In genomic region chr21:39595465-39595864, GRCh38 we compare ENCODE assay signal across 29 cellular contexts. TPM values are rescaled to one million over a fixed set of nuclear protein-coding genes. Genes with fewer than 3 reads are reported as not detected.
"Had no signal": no experiment of that assay in that cellular context is flagged by ENCODE, and none has a peak within 500 bp of the region (broad histone marks: within the 10 kb centered on the region; RNA-seq: fewer than 3 reads in every experiment).

No MANE protein-coding gene starts in this region.

- H3K9me3 ChIP-seq: suprapubic skin, testis, thoracic aorta, thyroid gland, tibial artery, tibial nerve, transverse colon, upper lobe of left lung, upper lobe of right lung, uterus, vagina had no signal

- H3K4me3 ChIP-seq: stomach, suprapubic skin, testis, thoracic aorta, thyroid gland, tibial artery, tibial nerve, transverse colon, upper lobe of left lung, upper lobe of right lung, uterus, vagina had no signal

- H3K4me1 Mint-ChIP-seq: stimulated activated effector memory CD8-positive, alpha-beta T cell treated with anti-CD3 and anti-CD28 coated beads, Interleukin-12 subunit alpha, Interleukin-12 subunit beta, amount 100 ng/mL, for 72 hours; stimulated activated memory B cell treated with anti-CD40 and anti-IgM and Interleukin-4, amounts not matched to agents 10 μg/mL and 1 μg/mL and 100 μg/mL, for 72 hours; stimulated activated naive B cell treated with anti-CD40 and anti-IgM and Interleukin-4, amounts not matched to agents 10 μg/mL and 1 μg/mL and 100 μg/mL, for 72 hours; stimulated activated naive CD8-positive, alpha-beta T cell treated with anti-CD3 and anti-CD28 coated beads, Interleukin-15, amount 100 ng/mL, for 72 hours had no signal

- H3K4me1 ChIP-seq: suprapubic skin, testis, tibial artery, tibial nerve, transverse colon, upper lobe of left lung, upper lobe of right lung, uterus, vagina had no signal

- H3K27ac ChIP-seq: stomach, suprapubic skin, testis, thoracic aorta, thyroid gland, tibial artery, tibial nerve, transverse colon, upper lobe of left lung, upper lobe of right lung, uterus, vagina had no signal

- H3K27me3 Mint-ChIP-seq: stimulated activated memory B cell treated with anti-CD40 and anti-IgM and Interleukin-4, amounts not matched to agents 10 μg/mL and 1 μg/mL and 100 μg/mL, for 72 hours; type B pancreatic cell had no signal

- H3K9me3 Mint-ChIP-seq: stimulated activated effector memory CD8-positive, alpha-beta T cell treated with anti-CD3 and anti-CD28 coated beads, Interleukin-12 subunit alpha, Interleukin-12 subunit beta, amount 100 ng/mL, for 72 hours; stimulated activated memory B cell treated with anti-CD40 and anti-IgM and Interleukin-4, amounts not matched to agents 10 μg/mL and 1 μg/mL and 100 μg/mL, for 72 hours; stimulated activated naive B cell treated with anti-CD40 and anti-IgM and Interleukin-4, amounts not matched to agents 10 μg/mL and 1 μg/mL and 100 μg/mL, for 72 hours; stimulated activated naive CD8-positive, alpha-beta T cell treated with anti-CD3 and anti-CD28 coated beads, Interleukin-15, amount 100 ng/mL, for 72 hours; stimulated activated naive CD8-positive, alpha-beta T cell treated with anti-CD3 and anti-CD28 coated beads, Interleukin-15, Interleukin-2, amounts not matched to agents 100 ng/mL and 50 ng/mL, for 24 hours; type B pancreatic cell had no signal

- H3K36me3 Mint-ChIP-seq: stimulated activated effector memory CD8-positive, alpha-beta T cell treated with anti-CD3 and anti-CD28 coated beads, Interleukin-12 subunit alpha, Interleukin-12 subunit beta, amount 100 ng/mL, for 72 hours; stimulated activated memory B cell treated with anti-CD40 and anti-IgM and Interleukin-4, amounts not matched to agents 10 μg/mL and 1 μg/mL and 100 μg/mL, for 72 hours; stimulated activated naive B cell treated with anti-CD40 and anti-IgM and Interleukin-4, amounts not matched to agents 10 μg/mL and 1 μg/mL and 100 μg/mL, for 72 hours; type B pancreatic cell had no signal

- ATAC-seq: stimulated activated effector memory CD8-positive, alpha-beta T cell treated with anti-CD3 and anti-CD28 coated beads, Interleukin-12 subunit alpha, Interleukin-12 subunit beta, amount 100 ng/mL, for 72 hours; stimulated activated memory B cell treated with anti-CD40 and anti-IgM and Interleukin-4, amounts not matched to agents 10 μg/mL and 1 μg/mL and 100 μg/mL, for 72 hours; stimulated activated naive B cell treated with anti-CD40 and anti-IgM and Interleukin-4, amounts not matched to agents 10 μg/mL and 1 μg/mL and 100 μg/mL, for 72 hours; stimulated activated naive CD8-positive, alpha-beta T cell treated with anti-CD3 and anti-CD28 coated beads, Interleukin-15, amount 100 ng/mL, for 72 hours; stimulated activated naive CD8-positive, alpha-beta T cell treated with anti-CD3 and anti-CD28 coated beads, Interleukin-15, Interleukin-2, amounts not matched to agents 100 U/mL and 50 U/mL, for 24 hours; upper lobe of right lung had no signal

- H3K27me3 ChIP-seq: stomach, suprapubic skin, testis, thyroid gland, tibial artery, tibial nerve, transverse colon, upper lobe of left lung, upper lobe of right lung, uterus, vagina had no signal

- DNase-seq: stimulated activated CD4-positive, alpha-beta T cell treated with anti-CD3 and anti-CD28 coated beads, Interleukin-2, amount 100 ng/mL, for 48 hours; stimulated activated CD4-positive, alpha-beta T cell treated with anti-CD3 and anti-CD28 coated beads, Interleukin-4, amount 100 ng/mL, for 1 hour; stimulated activated CD4-positive, alpha-beta T cell treated with anti-CD3 and anti-CD28 coated beads, Interleukin-4, amount 100 ng/mL, for 24 hours; stimulated activated CD4-positive, alpha-beta T cell treated with anti-CD3 and anti-CD28 coated beads, Interleukin-4, amount 100 ng/mL, for 4 hours; stimulated activated CD8-positive, alpha-beta memory T cell treated with anti-CD3 and anti-CD28 coated beads, Interleukin-4, amount 100 ng/mL, for 48 hours; stimulated activated naive B cell treated with anti-CD40 and anti-IgM and Interleukin-4, amounts not matched to agents 10 μg/mL and 1 μg/mL and 100 μg/mL, for 72 hours; stimulated activated naive CD4-positive, alpha-beta T cell; stimulated activated naive CD4-positive, alpha-beta T cell treated with Interleukin-2 at 50 U/mL for 16 hours; stimulated activated naive CD8-positive, alpha-beta T cell treated with anti-CD3 and anti-CD28 coated beads, Interleukin-15, amount 100 ng/mL, for 72 hours; stimulated activated naive CD8-positive, alpha-beta T cell treated with anti-CD3 and anti-CD28 coated beads, Interleukin-15, Interleukin-2, amounts not matched to agents 100 U/mL and 50 U/mL, for 24 hours; stomach; substantia nigra; testis; thyroid gland; tibial artery; transverse colon; trophoblast cell; upper lobe of left lung; upper lobe of right lung; uterus had no signal

- H3K36me3 ChIP-seq: stomach, suprapubic skin, thoracic aorta, thyroid gland, tibial artery, tibial nerve, transverse colon, upper lobe of left lung, upper lobe of right lung, uterus, vagina had no signal

- H3K27ac Mint-ChIP-seq: stimulated activated effector memory CD8-positive, alpha-beta T cell treated with anti-CD3 and anti-CD28 coated beads, Interleukin-12 subunit alpha, Interleukin-12 subunit beta, amount 100 ng/mL, for 72 hours; stimulated activated memory B cell treated with anti-CD40 and anti-IgM and Interleukin-4, amounts not matched to agents 10 μg/mL and 1 μg/mL and 100 μg/mL, for 72 hours; stimulated activated naive B cell treated with anti-CD40 and anti-IgM and Interleukin-4, amounts not matched to agents 10 μg/mL and 1 μg/mL and 100 μg/mL, for 72 hours; stimulated activated naive CD8-positive, alpha-beta T cell treated with anti-CD3 and anti-CD28 coated beads, Interleukin-15, amount 100 ng/mL, for 72 hours; stimulated activated naive CD8-positive, alpha-beta T cell treated with anti-CD3 and anti-CD28 coated beads, Interleukin-15, Interleukin-2, amounts not matched to agents 100 ng/mL and 50 ng/mL, for 24 hours; type B pancreatic cell had no signal

- H3K4me3 Mint-ChIP-seq: stimulated activated effector memory CD8-positive, alpha-beta T cell treated with anti-CD3 and anti-CD28 coated beads, Interleukin-12 subunit alpha, Interleukin-12 subunit beta, amount 100 ng/mL, for 72 hours; stimulated activated memory B cell treated with anti-CD40 and anti-IgM and Interleukin-4, amounts not matched to agents 10 μg/mL and 1 μg/mL and 100 μg/mL, for 72 hours; stimulated activated naive B cell treated with anti-CD40 and anti-IgM and Interleukin-4, amounts not matched to agents 10 μg/mL and 1 μg/mL and 100 μg/mL, for 72 hours; stimulated activated naive CD8-positive, alpha-beta T cell treated with anti-CD3 and anti-CD28 coated beads, Interleukin-15, amount 100 ng/mL, for 72 hours; stimulated activated naive CD8-positive, alpha-beta T cell treated with anti-CD3 and anti-CD28 coated beads, Interleukin-15, Interleukin-2, amounts not matched to agents 100 ng/mL and 50 ng/mL, for 24 hours; type B pancreatic cell had no signal

- FAIRE-seq: urothelium cell line had no signal

RNA-seq across cellular contexts. Expression of gene B3GALT5, which starts 17.3 kb away (rescaled TPM):
- total RNA-seq: tibial nerve, upper lobe of right lung had no signal
